ENCODE assay signal across 9 cellular contexts in genomic region chr9:133742251-133742650, GRCh38.
"Had no signal": no experiment of that assay in that cellular context is flagged by ENCODE, and none has a peak within 500 bp of the region (broad histone marks: within the 10 kb centered on the region; RNA-seq: fewer than 3 reads in every experiment).

No MANE protein-coding gene starts in this region.

- H3K4me3 ChIP-seq: dorsolateral prefrontal cortex, heart left ventricle, smooth muscle cell, suprapubic skin, thyroid gland, upper lobe of left lung had no signal

- FAIRE-seq: frontal cortex had no signal

- H3K4me2 ChIP-seq: smooth muscle cell had no signal

- H3K9me3 ChIP-seq: heart left ventricle, neutrophil, suprapubic skin, thyroid gland, upper lobe of left lung had no signal

- DNase-seq: cortex of kidney had no signal

- H3K27me3 ChIP-seq: thyroid gland, upper lobe of left lung had no signal

- H3K36me3 ChIP-seq: heart left ventricle, neutrophil, suprapubic skin, thyroid gland, upper lobe of left lung had no signal

- H3K27ac ChIP-seq: dorsolateral prefrontal cortex, heart left ventricle, neutrophil, suprapubic skin, thyroid gland had no signal
